Comparison of ENCODE assay signal across 13 cellular contexts in the genomic region with DNA sequence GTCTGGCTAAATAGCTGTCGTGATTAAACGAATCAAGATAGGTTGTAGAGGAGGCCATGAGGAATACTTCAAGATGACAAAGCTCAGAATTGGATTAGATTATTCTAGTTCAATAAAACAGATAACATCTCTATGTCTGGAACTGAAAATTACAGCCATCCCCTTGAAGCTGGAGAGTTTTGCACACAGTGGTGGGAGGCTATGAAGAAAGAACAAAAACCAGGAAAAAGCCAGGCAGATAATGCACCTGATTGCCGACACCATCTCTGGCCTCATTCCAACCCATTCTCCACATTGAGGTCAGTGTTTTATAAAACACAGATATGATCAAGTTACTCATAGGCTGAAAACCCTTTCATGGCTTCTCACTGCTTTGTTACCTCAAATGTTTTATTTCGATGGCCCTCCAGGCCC.
"Had no signal": no experiment of that assay in that cellular context is flagged by ENCODE, and none has a peak within 500 bp of the region (broad histone marks: within the 10 kb centered on the region; RNA-seq: fewer than 3 reads in every experiment).

No MANE protein-coding gene starts in this region.

- H3K27me3 ChIP-seq: neutrophil, vagina had no signal

- H3K27ac ChIP-seq: neutrophil, skin epidermis, vagina had no signal

- H3K4me3 ChIP-seq: lung, skin epidermis, vagina had no signal

- ATAC-seq: effector memory CD8-positive, alpha-beta T cell; left cardiac atrium; WTC11 had no signal

- DNase-seq: activated CD4-positive, alpha-beta T cell treated with anti-CD3 and anti-CD28 coated beads for 48 hours; activated naive CD4-positive, alpha-beta T cell; central memory CD4-positive, alpha-beta T cell; cortex of kidney; effector memory CD8-positive, alpha-beta T cell; immature natural killer cell; left cardiac atrium; naive B cell had no signal

- H3K9me3 ChIP-seq: neutrophil, vagina had no signal

- H3K36me3 ChIP-seq: neutrophil, vagina had no signal

- H3K4me1 ChIP-seq: vagina had no signal
